Comparison of ENCODE assay signal across 6 cellular contexts in genomic region chr1:25157846-25158245, GRCh38.
"Had no signal": no experiment of that assay in that cellular context is flagged by ENCODE, and none has a peak within 500 bp of the region (broad histone marks: within the 10 kb centered on the region; RNA-seq: fewer than 3 reads in every experiment).

No MANE protein-coding gene starts in this region.

- FAIRE-seq: HepG2, HTR-8/SVneo had no signal

- H3K27ac ChIP-seq: HL-60 had no signal

- ATAC-seq: HepG2 had no signal

- DNase-seq: IMR-90, KBM-7, KG1 had no signal
